Comparison of ENCODE assay signal across 1 cellular context in the genomic region with DNA sequence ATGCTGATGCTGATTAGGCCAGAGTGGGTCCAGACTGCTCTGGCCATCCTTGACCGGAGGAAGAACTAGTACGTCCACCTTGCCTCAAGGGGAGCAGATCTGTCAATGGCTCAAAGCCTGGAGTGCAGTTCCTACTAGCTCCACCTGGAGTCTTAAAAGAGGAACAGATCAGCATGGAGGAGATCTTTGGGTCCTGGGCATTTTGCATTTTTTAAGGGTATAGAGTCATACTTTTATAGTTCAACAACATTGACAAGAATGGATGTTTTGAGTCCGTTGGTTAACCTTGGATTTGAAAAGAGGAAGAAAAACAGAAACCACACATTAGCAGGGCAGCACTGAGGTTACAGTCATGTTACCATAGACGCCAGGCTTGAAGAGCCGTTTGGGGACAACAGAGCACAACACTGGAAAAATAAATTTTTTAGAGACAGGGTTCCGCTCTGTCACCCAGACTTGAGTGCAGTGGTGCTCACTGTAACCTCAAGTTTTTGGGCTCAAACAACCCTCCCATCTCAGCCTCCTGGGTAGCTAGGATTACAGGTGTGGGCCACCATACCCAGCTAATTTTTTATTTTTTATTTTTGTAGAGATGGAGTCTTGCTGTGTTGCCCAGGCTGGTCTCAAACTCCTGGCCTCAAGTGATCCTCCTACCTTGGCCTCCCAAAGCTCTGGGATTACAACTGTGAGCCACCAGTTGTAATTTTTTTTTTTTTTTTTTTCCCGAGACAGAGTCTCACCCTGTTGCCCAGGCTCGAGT.
TF ChIP-seq lines count a peak whose summit lies in the region.

No MANE protein-coding gene starts in this region.

TF ChIP-seq in GM23338, 12 proteins besides CTCF, POLR2A, EP300 and RAD21 (continued from another document):
- TF ChIP-seq, protein P1, sequence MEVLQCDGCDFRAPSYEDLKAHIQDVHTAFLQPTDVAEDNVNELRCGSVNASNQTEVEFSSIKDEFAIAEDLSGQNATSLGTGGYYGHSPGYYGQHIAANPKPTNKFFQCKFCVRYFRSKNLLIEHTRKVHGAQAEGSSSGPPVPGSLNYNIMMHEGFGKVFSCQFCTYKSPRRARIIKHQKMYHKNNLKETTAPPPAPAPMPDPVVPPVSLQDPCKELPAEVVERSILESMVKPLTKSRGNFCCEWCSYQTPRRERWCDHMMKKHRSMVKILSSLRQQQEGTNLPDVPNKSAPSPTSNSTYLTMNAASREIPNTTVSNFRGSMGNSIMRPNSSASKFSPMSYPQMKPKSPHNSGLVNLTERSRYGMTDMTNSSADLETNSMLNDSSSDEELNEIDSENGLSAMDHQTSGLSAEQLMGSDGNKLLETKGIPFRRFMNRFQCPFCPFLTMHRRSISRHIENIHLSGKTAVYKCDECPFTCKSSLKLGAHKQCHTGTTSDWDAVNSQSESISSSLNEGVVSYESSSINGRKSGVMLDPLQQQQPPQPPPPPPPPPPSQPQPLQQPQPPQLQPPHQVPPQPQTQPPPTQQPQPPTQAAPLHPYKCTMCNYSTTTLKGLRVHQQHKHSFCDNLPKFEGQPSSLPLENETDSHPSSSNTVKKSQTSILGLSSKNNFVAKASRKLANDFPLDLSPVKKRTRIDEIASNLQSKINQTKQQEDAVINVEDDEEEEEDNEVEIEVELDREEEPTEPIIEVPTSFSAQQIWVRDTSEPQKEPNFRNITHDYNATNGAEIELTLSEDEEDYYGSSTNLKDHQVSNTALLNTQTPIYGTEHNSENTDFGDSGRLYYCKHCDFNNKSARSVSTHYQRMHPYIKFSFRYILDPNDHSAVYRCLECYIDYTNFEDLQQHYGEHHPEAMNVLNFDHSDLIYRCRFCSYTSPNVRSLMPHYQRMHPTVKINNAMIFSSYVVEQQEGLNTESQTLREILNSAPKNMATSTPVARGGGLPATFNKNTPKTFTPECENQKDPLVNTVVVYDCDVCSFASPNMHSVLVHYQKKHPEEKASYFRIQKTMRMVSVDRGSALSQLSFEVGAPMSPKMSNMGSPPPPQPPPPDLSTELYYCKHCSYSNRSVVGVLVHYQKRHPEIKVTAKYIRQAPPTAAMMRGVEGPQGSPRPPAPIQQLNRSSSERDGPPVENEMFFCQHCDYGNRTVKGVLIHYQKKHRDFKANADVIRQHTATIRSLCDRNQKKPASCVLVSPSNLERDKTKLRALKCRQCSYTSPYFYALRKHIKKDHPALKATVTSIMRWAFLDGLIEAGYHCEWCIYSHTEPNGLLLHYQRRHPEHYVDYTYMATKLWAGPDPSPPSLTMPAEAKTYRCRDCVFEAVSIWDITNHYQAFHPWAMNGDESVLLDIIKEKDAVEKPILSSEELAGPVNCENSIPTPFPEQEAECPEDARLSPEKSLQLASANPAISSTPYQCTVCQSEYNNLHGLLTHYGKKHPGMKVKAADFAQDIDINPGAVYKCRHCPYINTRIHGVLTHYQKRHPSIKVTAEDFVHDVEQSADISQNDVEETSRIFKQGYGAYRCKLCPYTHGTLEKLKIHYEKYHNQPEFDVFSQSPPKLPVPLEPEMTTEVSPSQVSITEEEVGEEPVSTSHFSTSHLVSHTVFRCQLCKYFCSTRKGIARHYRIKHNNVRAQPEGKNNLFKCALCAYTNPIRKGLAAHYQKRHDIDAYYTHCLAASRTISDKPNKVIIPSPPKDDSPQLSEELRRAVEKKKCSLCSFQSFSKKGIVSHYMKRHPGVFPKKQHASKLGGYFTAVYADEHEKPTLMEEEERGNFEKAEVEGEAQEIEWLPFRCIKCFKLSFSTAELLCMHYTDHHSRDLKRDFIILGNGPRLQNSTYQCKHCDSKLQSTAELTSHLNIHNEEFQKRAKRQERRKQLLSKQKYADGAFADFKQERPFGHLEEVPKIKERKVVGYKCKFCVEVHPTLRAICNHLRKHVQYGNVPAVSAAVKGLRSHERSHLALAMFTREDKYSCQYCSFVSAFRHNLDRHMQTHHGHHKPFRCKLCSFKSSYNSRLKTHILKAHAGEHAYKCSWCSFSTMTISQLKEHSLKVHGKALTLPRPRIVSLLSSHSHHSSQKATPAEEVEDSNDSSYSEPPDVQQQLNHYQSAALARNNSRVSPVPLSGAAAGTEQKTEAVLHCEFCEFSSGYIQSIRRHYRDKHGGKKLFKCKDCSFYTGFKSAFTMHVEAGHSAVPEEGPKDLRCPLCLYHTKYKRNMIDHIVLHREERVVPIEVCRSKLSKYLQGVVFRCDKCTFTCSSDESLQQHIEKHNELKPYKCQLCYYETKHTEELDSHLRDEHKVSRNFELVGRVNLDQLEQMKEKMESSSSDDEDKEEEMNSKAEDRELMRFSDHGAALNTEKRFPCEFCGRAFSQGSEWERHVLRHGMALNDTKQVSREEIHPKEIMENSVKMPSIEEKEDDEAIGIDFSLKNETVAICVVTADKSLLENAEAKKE (CRISPR knock-in tag; IDR thresholded peaks at IDR 0.05), result no peak
- TF ChIP-seq ZNF114 (CRISPR knock-in tag; IDR thresholded peaks at IDR 0.05) (no peak), EZH2 (IDR thresholded peaks at IDR 0.05; ENCODE audit: low read depth, unreplicated experiment) (no peak), ZNF331 (CRISPR knock-in tag; IDR thresholded peaks at IDR 0.05; ENCODE audit: low read depth) (no peak), NANOG (IDR thresholded peaks at IDR 0.05; ENCODE audit: borderline replicate concordance) (no peak)
- TF ChIP-seq, protein P2, sequence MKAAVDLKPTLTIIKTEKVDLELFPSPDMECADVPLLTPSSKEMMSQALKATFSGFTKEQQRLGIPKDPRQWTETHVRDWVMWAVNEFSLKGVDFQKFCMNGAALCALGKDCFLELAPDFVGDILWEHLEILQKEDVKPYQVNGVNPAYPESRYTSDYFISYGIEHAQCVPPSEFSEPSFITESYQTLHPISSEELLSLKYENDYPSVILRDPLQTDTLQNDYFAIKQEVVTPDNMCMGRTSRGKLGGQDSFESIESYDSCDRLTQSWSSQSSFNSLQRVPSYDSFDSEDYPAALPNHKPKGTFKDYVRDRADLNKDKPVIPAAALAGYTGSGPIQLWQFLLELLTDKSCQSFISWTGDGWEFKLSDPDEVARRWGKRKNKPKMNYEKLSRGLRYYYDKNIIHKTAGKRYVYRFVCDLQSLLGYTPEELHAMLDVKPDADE (IDR thresholded peaks at IDR 0.05), result no peak
TF ChIP-seq in GM23338: peak in this region for 0.
